24 cellular contexts compared by ENCODE assay signal in the genomic region with DNA sequence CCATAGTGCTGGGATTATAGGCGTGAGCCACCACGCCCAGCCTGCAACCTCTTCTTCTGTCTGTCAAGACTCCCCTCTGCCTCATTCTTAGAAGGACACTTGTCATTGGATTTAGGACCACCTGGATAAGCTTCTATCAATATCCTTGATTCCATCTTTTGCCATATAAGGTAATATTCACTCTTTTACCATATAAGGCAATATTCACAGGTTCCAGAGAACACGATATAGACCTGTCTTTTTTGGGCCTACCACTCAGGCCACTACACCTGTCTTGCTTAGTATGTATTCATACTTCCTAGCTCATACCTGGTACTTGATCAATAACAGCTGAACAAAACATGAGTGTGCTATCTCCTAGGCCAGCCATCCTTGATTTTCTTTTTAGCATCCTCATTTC.
A peak's percentile ranks its signal among the peaks of the same experiment; 100 is the strongest.
DNase-seq lines count a peak whose midpoint lies in the region; ATAC-seq, FAIRE-seq and TF ChIP-seq lines count a peak whose summit lies in the region.
"Had no signal": no experiment of that assay in that cellular context is flagged by ENCODE, and none has a peak within 500 bp of the region (broad histone marks: within the 10 kb centered on the region; RNA-seq: fewer than 3 reads in every experiment).

No MANE protein-coding gene starts in this region.

- no peaks in the 10 kb centered on the region for H3K79me2 ChIP-seq in HepG2 (ENCODE audit: insufficient read depth, low read length)

- CTCF ChIA-PET in HepG2 (lab: Yijun Ruan, JAX; ENCODE audit: low intra/inter-chr PET ratio, low total read pairs): no interaction called here

- H4K20me1 ChIP-seq in HepG2 (ENCODE audit: insufficient read depth, low read length): no peaks in the 10 kb centered on the region
- H4K20me1 ChIP-seq: BLaER1 had no signal

- TF ChIP-seq RAD21 in HepG2 (CRISPR knock-in tag; IDR thresholded peaks at IDR 0.05): no peak

- no peak overlapping the region for H3K4me2 ChIP-seq in HepG2 (ENCODE audit: low read depth, low read length)
- H3K4me2 ChIP-seq: BLaER1 had no signal

- H3K9me3 ChIP-seq in HepG2 (ENCODE audit: low read length) (peaks cover 6% of the 10 kb centered on the region), right lobe of liver (no peaks in the 10 kb centered on the region), esophagus muscularis mucosa (peaks cover 0 to 12% (median 5%) of the 10 kb centered on the region in 4 donors)
- H3K9me3 ChIP-seq: BE2C had no signal

- TF ChIP-seq EP300 in HepG2 (IDR thresholded peaks at IDR 0.05; ENCODE audit: low read depth in 2 of 2, low read length in 2 of 2) (no peak), HepG2 (CRISPR knock-in tag; IDR thresholded peaks at IDR 0.05; ENCODE audit: borderline replicate concordance) (no peak), esophagus muscularis mucosa (IDR thresholded peaks at IDR 0.05) (no peak)

- no peak overlapping the region for H2AFZ ChIP-seq in HepG2 (ENCODE audit: low read length)

- no peak overlapping the region for H3K9ac ChIP-seq in HepG2 (ENCODE audit: insufficient read depth, low read depth, low read length)
- H3K9ac ChIP-seq: BLaER1 had no signal

- intact Hi-C loops in HepG2 (cut with micrococcal nuclease; ENCODE audit: unreplicated experiment) (no loop called here), right lobe of liver (cut with DNase I) (no loop called here), esophagus muscularis mucosa (cut with DNase I) (no loop called here)

- in situ Hi-C loops in HepG2 (cut with HindIII; ENCODE audit: extremely low pct_ligation_motif_present, low pct_unique_long_range_greater_than_20kb): no loop called here

- H3K27me3 ChIP-seq in HepG2 (ENCODE audit: control insufficient read depth in 1 of 2, insufficient read depth in 2 of 2, low read length in 2 of 2) (no peaks in the 10 kb centered on the region), right lobe of liver (no peaks in the 10 kb centered on the region), esophagus muscularis mucosa (no peaks in the 10 kb centered on the region)
- H3K27me3 ChIP-seq: BE2C, BLaER1 had no signal

- no peak for FAIRE-seq in HepG2 (lab: Jason Lieb, UNC)
- FAIRE-seq: A204.1, GM12878, GM12892, GM18507 had no signal

- 29% methylated on average over 3 of the region's 3 CpGs for WGBS in HepG2 (ENCODE audit: low lambda C conversion rate)
- 80% methylated on average over 1 of the region's 3 CpGs for WGBS in right lobe of liver (ENCODE audit: insufficient coverage, low coverage, low lambda C conversion rate, missing lambda C conversion rate)
- 90% methylated on average over 3 of the region's 3 CpGs for WGBS in esophagus muscularis mucosa

- TF ChIP-seq CTCF in HepG2 (CRISPR knock-in tag; IDR thresholded peaks at IDR 0.05) (no peak), right lobe of liver (IDR thresholded peaks at IDR 0.05) (no peak), esophagus muscularis mucosa (IDR thresholded peaks at IDR 0.05) (no peak)

- H3K4me1 ChIP-seq in HepG2 (ENCODE audit: insufficient read depth, low read length): no peaks in the 10 kb centered on the region
- no peaks in the 10 kb centered on the region for H3K4me1 ChIP-seq in right lobe of liver
- H3K4me1 ChIP-seq in esophagus muscularis mucosa: no peaks in the 10 kb centered on the region
- H3K4me1 ChIP-seq: BE2C, BLaER1 had no signal

- no peaks in the 10 kb centered on the region for H3K36me3 ChIP-seq in HepG2 (replicated peaks in 1 of 2; ENCODE audit: control insufficient read depth in 1 of 2, insufficient read depth in 2 of 2, low read length in 2 of 2)
- no peaks in the 10 kb centered on the region for H3K36me3 ChIP-seq in right lobe of liver
- no peaks in the 10 kb centered on the region for H3K36me3 ChIP-seq in esophagus muscularis mucosa
- H3K36me3 ChIP-seq: BE2C, BLaER1 had no signal

- H3K4me3 ChIP-seq in HepG2 (replicated peaks in 1 of 3; ENCODE audit: insufficient read depth in 1 of 3, low read depth in 2 of 3, low read length in 3 of 3) (no peak overlapping the region), right lobe of liver (no peak overlapping the region), esophagus muscularis mucosa (no peak overlapping the region)
- H3K4me3 ChIP-seq: BLaER1, GM12878 had no signal

- DNase-seq in HepG2 (ENCODE audit: low spot score) (no peak), right lobe of liver (no peak), esophagus muscularis mucosa (ENCODE audit: extremely low spot score) (peak; percentile 85)
- no peak for DNase-seq in activated CD4-positive, alpha-beta T cell treated with anti-CD3 and anti-CD28 coated beads for 48 hours
- DNase-seq: 8988T; ACHN; BE2C; C1 segment of cervical spinal cord; CD4-positive, alpha-beta memory T cell; CD4-positive, CD25-positive, alpha-beta regulatory T cell; CD8-positive, alpha-beta memory T cell; COR-L47; DMS 273 treated with DMSO at 0.1 percent for 48 hours; DMS153; DMS79; DND-41; EL; GDM1 had no signal

- TF ChIP-seq POLR2A in HepG2 (IDR thresholded peaks at IDR 0.05; ENCODE audit: insufficient read depth in 1 of 2, low read depth in 2 of 2, low read length in 2 of 2): no peak
- TF ChIP-seq POLR2A in right lobe of liver (IDR thresholded peaks at IDR 0.05): no peak
- TF ChIP-seq POLR2A in esophagus muscularis mucosa (IDR thresholded peaks at IDR 0.05; ENCODE audit: low read depth): no peak

- ATAC-seq in HepG2 (no peak), right lobe of liver (no peak), HG03280 (IDR thresholded peaks at IDR 0.05; ENCODE audit: unreplicated experiment) (no peak)
- ATAC-seq: GM12878 had no signal

- no peak overlapping the region for H3K27ac ChIP-seq in HepG2 (ENCODE audit: extremely low read length, insufficient read depth, low read length)
- no peak overlapping the region for H3K27ac ChIP-seq in right lobe of liver
- no peak overlapping the region for H3K27ac ChIP-seq in esophagus muscularis mucosa (replicated peaks in 1 of 4)
- H3K27ac ChIP-seq: BLaER1 had no signal

- BruUV-seq in HepG2 (replicated peaks; lab: Mats Ljungman, UMichigan): no TSS peak

- POLR2A ChIA-PET in HepG2 (lab: Yijun Ruan, JAX): no interaction called here

TF ChIP-seq in HepG2, 621 proteins besides CTCF, POLR2A, EP300 and RAD21:
- TF ChIP-seq RORA (CRISPR knock-in tag; IDR thresholded peaks at IDR 0.05): no peak
- TF ChIP-seq SRF (IDR thresholded peaks at IDR 0.05; ENCODE audit: low read depth, low read length): peak; percentile 87
- TF ChIP-seq, protein P1, sequence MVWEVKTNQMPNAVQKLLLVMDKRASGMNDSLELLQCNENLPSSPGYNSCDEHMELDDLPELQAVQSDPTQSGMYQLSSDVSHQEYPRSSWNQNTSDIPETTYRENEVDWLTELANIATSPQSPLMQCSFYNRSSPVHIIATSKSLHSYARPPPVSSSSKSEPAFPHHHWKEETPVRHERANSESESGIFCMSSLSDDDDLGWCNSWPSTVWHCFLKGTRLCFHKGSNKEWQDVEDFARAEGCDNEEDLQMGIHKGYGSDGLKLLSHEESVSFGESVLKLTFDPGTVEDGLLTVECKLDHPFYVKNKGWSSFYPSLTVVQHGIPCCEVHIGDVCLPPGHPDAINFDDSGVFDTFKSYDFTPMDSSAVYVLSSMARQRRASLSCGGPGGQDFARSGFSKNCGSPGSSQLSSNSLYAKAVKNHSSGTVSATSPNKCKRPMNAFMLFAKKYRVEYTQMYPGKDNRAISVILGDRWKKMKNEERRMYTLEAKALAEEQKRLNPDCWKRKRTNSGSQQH (CRISPR knock-in tag; IDR thresholded peaks at IDR 0.05; ENCODE audit: low read depth): no peak
- no peak for TF ChIP-seq SP140L (CRISPR knock-in tag; IDR thresholded peaks at IDR 0.05; ENCODE audit: borderline replicate concordance)
- TF ChIP-seq TEAD3 (CRISPR knock-in tag; optimal IDR thresholded peaks at IDR 0.05; ENCODE audit: borderline replicate concordance): no peak
- no peak for TF ChIP-seq RFX3 (CRISPR knock-in tag; IDR thresholded peaks at IDR 0.05)
- no peak for TF ChIP-seq CENPX (CRISPR knock-in tag; IDR thresholded peaks at IDR 0.05)
